Comparison of ENCODE assay signal across 20 cellular contexts in the genomic region with DNA sequence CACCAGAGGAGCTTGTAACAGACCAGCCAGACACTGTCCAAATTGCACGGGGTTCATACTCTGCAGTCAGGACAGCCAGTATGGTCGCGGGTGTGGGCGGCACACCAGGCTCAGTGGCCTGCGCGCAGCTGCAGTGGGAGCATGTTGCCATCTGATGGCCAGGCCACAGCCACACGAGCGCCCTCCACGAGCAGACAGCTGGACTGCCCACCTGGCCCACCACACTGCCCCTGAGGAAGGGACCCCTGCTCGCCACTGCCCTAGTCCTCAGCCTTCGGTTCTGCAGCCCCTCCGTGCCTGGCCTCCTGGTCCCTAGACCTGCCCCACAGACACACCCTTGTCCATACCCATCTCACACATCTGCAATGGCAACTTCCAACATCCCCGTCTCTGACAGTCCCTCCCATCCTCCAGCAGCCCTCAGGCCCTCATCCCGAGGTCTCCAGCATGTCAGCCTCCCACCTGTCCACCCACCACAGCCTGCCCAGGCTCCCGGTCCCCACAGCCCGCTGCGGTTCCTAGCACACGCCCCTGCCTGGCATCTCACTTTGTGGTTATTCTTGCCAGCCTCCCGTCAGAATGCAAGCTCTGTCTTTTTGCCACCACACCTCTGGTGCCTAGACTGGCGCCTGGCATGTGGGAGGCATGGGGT.
"Had no signal": no experiment of that assay in that cellular context is flagged by ENCODE, and none has a peak within 500 bp of the region (broad histone marks: within the 10 kb centered on the region; RNA-seq: fewer than 3 reads in every experiment).

No MANE protein-coding gene starts in this region.

- H3K27me3 ChIP-seq: adrenal gland, heart right ventricle, right lobe of liver had no signal

- H3K4me3 ChIP-seq: adrenal gland, coronary artery, heart right ventricle, lung, right lobe of liver, thoracic aorta had no signal

- H3K27ac Mint-ChIP-seq: activated CD8-positive, alpha-beta T cell treated with anti-CD3 and anti-CD28 coated beads, Interleukin-2, amount 10 ng/mL, durations not matched to agents 7 days and 5 days; activated naive CD8-positive, alpha-beta T cell; activated T-helper 1 cell treated with anti-CD3 and anti-CD28 coated beads, Interleukin-12 subunit alpha, Interleukin-12 subunit beta, Interleukin-2, Interleukin-4 antibody, amounts not matched to agents 30 ng/mL and 10 ng/mL and 1 ng/mL, durations not matched to agents 14 hours and 24 hours and 36 hours; natural killer cell treated with Interleukin-12 subunit alpha and Interleukin-12 subunit beta and Interleukin-15 and Interleukin-18, amount 100 ng/mL, for 72 hours; type B pancreatic cell had no signal

- H3K4me1 ChIP-seq: right lobe of liver had no signal

- H3K4me3 Mint-ChIP-seq: activated CD8-positive, alpha-beta T cell treated with anti-CD3 and anti-CD28 coated beads, Interleukin-2, amount 10 ng/mL, durations not matched to agents 7 days and 5 days; activated naive CD8-positive, alpha-beta T cell; activated T-helper 1 cell treated with anti-CD3 and anti-CD28 coated beads, Interleukin-12 subunit alpha, Interleukin-12 subunit beta, Interleukin-2, Interleukin-4 antibody, amounts not matched to agents 30 ng/mL and 10 ng/mL and 1 ng/mL, durations not matched to agents 14 hours and 24 hours and 36 hours; natural killer cell treated with Interleukin-12 subunit alpha and Interleukin-12 subunit beta and Interleukin-15 and Interleukin-18, amount 100 ng/mL, for 72 hours; type B pancreatic cell had no signal

- DNase-seq: activated CD4-positive, alpha-beta T cell treated with anti-CD3 and anti-CD28 coated beads for 1 hour; activated CD4-positive, alpha-beta T cell treated with anti-CD3 and anti-CD28 coated beads, Interleukin-2, amount 50 U/mL, for 1 hour; activated CD8-positive, alpha-beta T cell treated with anti-CD3 and anti-CD28 coated beads, Interleukin-2, amount 10 ng/mL, durations not matched to agents 7 days and 5 days; adrenal gland; cerebellar nuclear complex; heart right ventricle; nucleus accumbens; right lobe of liver; small intestine; stimulated activated CD4-positive, alpha-beta T cell treated with anti-CD3 and anti-CD28 coated beads, Interleukin-2, amount 100 ng/mL, for 24 hours; stimulated activated naive CD4-positive, alpha-beta T cell treated with Interleukin-2 at 50 U/mL for 16 hours; T-helper 9 cell had no signal

- H3K36me3 Mint-ChIP-seq: natural killer cell treated with Interleukin-12 subunit alpha and Interleukin-12 subunit beta and Interleukin-15 and Interleukin-18, amount 100 ng/mL, for 72 hours had no signal

- H3K27ac ChIP-seq: adrenal gland, coronary artery, epithelial cell of prostate, heart right ventricle, right lobe of liver, thoracic aorta had no signal

- H3K9me3 ChIP-seq: adrenal gland, heart right ventricle, right lobe of liver, thoracic aorta had no signal

- ATAC-seq: activated CD8-positive, alpha-beta T cell treated with anti-CD3 and anti-CD28 coated beads, Interleukin-2, amount 10 ng/mL, durations not matched to agents 7 days and 5 days; natural killer cell treated with Interleukin-12 subunit alpha and Interleukin-12 subunit beta and Interleukin-15 and Interleukin-18, amount 100 ng/mL, for 72 hours; right lobe of liver had no signal

- H3K9me3 Mint-ChIP-seq: activated T-helper 1 cell treated with anti-CD3 and anti-CD28 coated beads, Interleukin-12 subunit alpha, Interleukin-12 subunit beta, Interleukin-2, Interleukin-4 antibody, amounts not matched to agents 30 ng/mL and 10 ng/mL and 1 ng/mL, durations not matched to agents 14 hours and 24 hours and 36 hours; natural killer cell treated with Interleukin-12 subunit alpha and Interleukin-12 subunit beta and Interleukin-15 and Interleukin-18, amount 100 ng/mL, for 72 hours; type B pancreatic cell had no signal

- H3K27me3 Mint-ChIP-seq: activated naive CD8-positive, alpha-beta T cell; natural killer cell treated with Interleukin-12 subunit alpha and Interleukin-12 subunit beta and Interleukin-15 and Interleukin-18, amount 100 ng/mL, for 72 hours; type B pancreatic cell had no signal
